ENCODE assay signal across 27 cellular contexts in the genomic region with DNA sequence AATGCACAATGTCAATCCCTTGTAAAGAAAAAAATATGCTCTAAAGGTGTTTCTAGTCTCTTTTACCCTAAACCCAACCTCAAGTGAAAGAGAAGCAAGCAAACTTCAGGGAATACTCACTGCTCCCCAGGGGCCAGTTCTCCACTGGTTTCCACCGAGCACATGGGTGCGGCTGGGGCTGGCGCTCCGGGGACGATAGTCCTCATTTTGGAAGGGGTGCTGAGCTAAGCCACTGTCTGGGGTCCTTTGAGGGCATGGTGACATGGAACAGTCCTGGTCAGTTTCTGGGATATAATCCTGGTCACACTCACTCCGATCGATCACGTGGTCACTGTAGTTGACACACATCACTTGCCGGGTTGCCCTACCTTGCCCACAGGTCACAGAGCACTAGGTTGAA.
"Had no signal": no experiment of that assay in that cellular context is flagged by ENCODE, and none has a peak within 500 bp of the region (broad histone marks: within the 10 kb centered on the region; RNA-seq: fewer than 3 reads in every experiment).

No MANE protein-coding gene starts in this region.

- DNase-seq: naive thymus-derived CD4-positive, alpha-beta T cell; natural killer cell; nephron progenitor cell; occipital lobe; ovary; psoas muscle; right cardiac atrium; right lobe of liver; sigmoid colon; small intestine; stimulated activated CD4-positive, alpha-beta T cell treated with anti-CD3 and anti-CD28 coated beads, Interleukin-15, amount 100 ng/mL, for 24 hours; stimulated activated CD4-positive, alpha-beta T cell treated with anti-CD3 and anti-CD28 coated beads, Interleukin-2, amount 100 ng/mL, for 24 hours; stimulated activated CD4-positive, alpha-beta T cell treated with anti-CD3 and anti-CD28 coated beads, Interleukin-4, amount 100 ng/mL, for 1 hour; stimulated activated CD4-positive, alpha-beta T cell treated with anti-CD3 and anti-CD28 coated beads, Interleukin-4, amount 100 ng/mL, for 4 hours; stimulated activated CD8-positive, alpha-beta memory T cell treated with anti-CD3 and anti-CD28 coated beads, Interleukin-4, amount 100 ng/mL, for 48 hours; stimulated activated naive CD4-positive, alpha-beta T cell; stimulated activated naive CD8-positive, alpha-beta T cell treated with anti-CD3 and anti-CD28 coated beads, Interleukin-15, amount 100 ng/mL, for 72 hours; stimulated activated naive CD8-positive, alpha-beta T cell treated with anti-CD3 and anti-CD28 coated beads, Interleukin-15, Interleukin-2, amounts not matched to agents 100 U/mL and 50 U/mL, for 24 hours; substantia nigra; testis; tibial artery; transverse colon had no signal

- H2AFZ ChIP-seq: parathyroid adenoma had no signal

- H3K79me2 ChIP-seq: parathyroid adenoma had no signal

- H3K36me3 ChIP-seq: ovary, right lobe of liver, suprapubic skin, transverse colon had no signal

- H3K27ac ChIP-seq: ovary, parathyroid adenoma, psoas muscle, right lobe of liver, sigmoid colon, suprapubic skin, testis, tibial artery, transverse colon, vagina had no signal

- H3K9ac ChIP-seq: parathyroid adenoma had no signal

- H3K9me3 ChIP-seq: ovary, psoas muscle, right lobe of liver, sigmoid colon, suprapubic skin, testis, tibial artery, transverse colon, vagina had no signal

- H3K4me1 ChIP-seq: parathyroid adenoma, psoas muscle, right lobe of liver, sigmoid colon, suprapubic skin, testis, tibial artery, transverse colon, vagina had no signal

- H3K4me3 ChIP-seq: ovary, psoas muscle, right lobe of liver, sigmoid colon, suprapubic skin, testis, tibial artery, transverse colon, vagina had no signal

- ATAC-seq: naive thymus-derived CD4-positive, alpha-beta T cell; natural killer cell; psoas muscle; right lobe of liver; stimulated activated memory B cell treated with anti-CD40 and anti-IgM and Interleukin-4, amounts not matched to agents 10 μg/mL and 1 μg/mL and 100 μg/mL, for 72 hours; stimulated activated naive CD8-positive, alpha-beta T cell treated with anti-CD3 and anti-CD28 coated beads, Interleukin-15, amount 100 ng/mL, for 72 hours; stimulated activated naive CD8-positive, alpha-beta T cell treated with anti-CD3 and anti-CD28 coated beads, Interleukin-15, Interleukin-2, amounts not matched to agents 100 U/mL and 50 U/mL, for 24 hours had no signal

- FAIRE-seq: small intestine, urothelium cell line had no signal

- H3K27me3 ChIP-seq: ovary, right lobe of liver, sigmoid colon, suprapubic skin, testis, tibial artery, transverse colon, vagina had no signal
